Comparison of ENCODE assay signal across 11 cellular contexts in genomic region chr9:37995348-37995737, GRCh38.
DNase-seq lines count a peak whose midpoint lies in the region; ATAC-seq and TF ChIP-seq lines count a peak whose summit lies in the region.
"Had no signal": no experiment of that assay in that cellular context is flagged by ENCODE, and none has a peak within 500 bp of the region (broad histone marks: within the 10 kb centered on the region; RNA-seq: fewer than 3 reads in every experiment).

No MANE protein-coding gene starts in this region.

- peaks cover 70% of the 10 kb centered on the region for H3K4me1 Mint-ChIP-seq in HFFc6 (ENCODE audit: low read depth)
- peaks cover 35 to 58% of the 10 kb centered on the region in 2 donors for H3K4me1 Mint-ChIP-seq in stimulated activated naive B cell treated with anti-CD40 and anti-IgM and Interleukin-4, amounts not matched to agents 10 μg/mL and 1 μg/mL and 100 μg/mL, for 72 hours

- TF ChIP-seq POLR2A in adrenal gland (IDR thresholded peaks at IDR 0.05): no peak

- peak overlapping the region; percentile 27 for H3K4me2 ChIP-seq in hepatocyte

- no peaks in the 10 kb centered on the region for H3K9me3 Mint-ChIP-seq in HFFc6
- no peaks in the 10 kb centered on the region for H3K9me3 Mint-ChIP-seq in stimulated activated naive B cell treated with anti-CD40 and anti-IgM and Interleukin-4, amounts not matched to agents 10 μg/mL and 1 μg/mL and 100 μg/mL, for 72 hours

- no peak overlapping the region for H3K4me3 ChIP-seq in adrenal gland
- H3K4me3 ChIP-seq in hepatocyte: no peak overlapping the region

- no peaks in the 10 kb centered on the region for H3K9me2 ChIP-seq in hepatocyte (replicated peaks; ENCODE audit: insufficient read depth)

- intact Hi-C loops in adrenal gland (cut with DNase I): no loop called here

- H3K79me2 ChIP-seq in hepatocyte: peaks cover 79% of the 10 kb centered on the region

- H2AFZ ChIP-seq in hepatocyte: no peak overlapping the region

- H4K20me1 ChIP-seq in hepatocyte (ENCODE audit: insufficient read depth, poor library complexity, severe bottlenecking): no peaks in the 10 kb centered on the region

- H3K36me3 ChIP-seq in adrenal gland (replicated peaks in 1 of 2): no peaks in the 10 kb centered on the region
- H3K36me3 ChIP-seq in hepatocyte (replicated peaks; ENCODE audit: insufficient read depth, low read depth): no peaks in the 10 kb centered on the region

- H3K27me3 Mint-ChIP-seq in HFFc6 (ENCODE audit: insufficient read depth): peaks cover 3% of the 10 kb centered on the region
- peaks cover 4 to 5% of the 10 kb centered on the region in 2 donors for H3K27me3 Mint-ChIP-seq in stimulated activated naive B cell treated with anti-CD40 and anti-IgM and Interleukin-4, amounts not matched to agents 10 μg/mL and 1 μg/mL and 100 μg/mL, for 72 hours
- H3K27me3 Mint-ChIP-seq: activated naive CD8-positive, alpha-beta T cell had no signal

- H3K27ac ChIP-seq in adrenal gland (peak overlapping the region in 4 of 5 donors; percentile 35 to 83 (median 56)), hepatocyte (no peak overlapping the region)

- no peaks in the 10 kb centered on the region for H3K27me3 ChIP-seq in adrenal gland
- no peaks in the 10 kb centered on the region for H3K27me3 ChIP-seq in hepatocyte

- peaks cover 16% of the 10 kb centered on the region for H3K36me3 Mint-ChIP-seq in HFFc6 (ENCODE audit: low read depth)
- peaks cover 0 to 2% of the 10 kb centered on the region in 2 donors for H3K36me3 Mint-ChIP-seq in stimulated activated naive B cell treated with anti-CD40 and anti-IgM and Interleukin-4, amounts not matched to agents 10 μg/mL and 1 μg/mL and 100 μg/mL, for 72 hours
- H3K36me3 Mint-ChIP-seq: activated naive CD8-positive, alpha-beta T cell had no signal

- no peak for ATAC-seq in stimulated activated naive B cell treated with anti-CD40 and anti-IgM and Interleukin-4, amounts not matched to agents 10 μg/mL and 1 μg/mL and 100 μg/mL, for 72 hours (replicated peaks)

- H3K4me3 Mint-ChIP-seq in HFFc6: peak overlapping the region; percentile 83
- H3K4me3 Mint-ChIP-seq in stimulated activated naive B cell treated with anti-CD40 and anti-IgM and Interleukin-4, amounts not matched to agents 10 μg/mL and 1 μg/mL and 100 μg/mL, for 72 hours: peak overlapping the region; percentile 40 to 62
- H3K4me3 Mint-ChIP-seq: activated naive CD8-positive, alpha-beta T cell had no signal

- DNase-seq in HFFc6 (no peak), adrenal gland (no peak), hepatocyte (ENCODE audit: low spot score) (no peak), NOMO-1 treated with DMSO at 0.1 percent for 48 hours (lab: John Stamatoyannopoulos, UW; ENCODE audit: unreplicated experiment) (no peak), LoVo (ENCODE audit: low spot score) (no peak)
- no peak for DNase-seq in stimulated activated naive B cell treated with anti-CD40 and anti-IgM and Interleukin-4, amounts not matched to agents 10 μg/mL and 1 μg/mL and 100 μg/mL, for 72 hours
- no peak for DNase-seq in activated naive CD4-positive, alpha-beta T cell treated with anti-CD3 and anti-CD28 coated beads, Interleukin-2, amount 50 U/mL, for 16 hours
- DNase-seq in stimulated activated naive CD4-positive, alpha-beta T cell (lab: John Stamatoyannopoulos, UW): no peak
- DNase-seq: activated CD4-positive, alpha-beta T cell treated with anti-CD3 and anti-CD28 coated beads for 1 hour; NCI-H1930 had no signal

- TF ChIP-seq CTCF in HFFc6 (IDR thresholded peaks at IDR 0.05): no peak
- no peak for TF ChIP-seq CTCF in adrenal gland (IDR thresholded peaks at IDR 0.05)
- no peak for TF ChIP-seq CTCF in hepatocyte (IDR thresholded peaks at IDR 0.05; ENCODE audit: poor library complexity)

- H3K9me3 ChIP-seq in adrenal gland (replicated peaks in 1 of 3) (no peaks in the 10 kb centered on the region), hepatocyte (ENCODE audit: low read depth) (no peaks in the 10 kb centered on the region)

- H3K4me1 ChIP-seq in adrenal gland (replicated peaks in 1 of 2) (peaks cover 0 to 21% of the 10 kb centered on the region in 2 donors), hepatocyte (ENCODE audit: insufficient read depth) (peaks cover 43% of the 10 kb centered on the region)

- 78 to 95% (median 82%) methylated on average over 4 to 6 of the region's 6 CpGs for WGBS in adrenal gland, 4 donors
- WGBS in hepatocyte (ENCODE audit: low lambda C conversion rate, missing lambda C conversion rate): 86% methylated on average over 6 of the region's 6 CpGs

- peak overlapping the region; percentile 95 for H3K27ac Mint-ChIP-seq in HFFc6
- peak overlapping the region; percentile 71 for H3K27ac Mint-ChIP-seq in stimulated activated naive B cell treated with anti-CD40 and anti-IgM and Interleukin-4, amounts not matched to agents 10 μg/mL and 1 μg/mL and 100 μg/mL, for 72 hours
- H3K27ac Mint-ChIP-seq: activated naive CD8-positive, alpha-beta T cell had no signal
